In genomic region chr16:88754912-88755744, GRCh38 we compare ENCODE assay signal across 10 cellular contexts. TPM values are rescaled to one million over a fixed set of nuclear protein-coding genes. Genes with fewer than 3 reads are reported as not detected.
DNase-seq lines count a peak whose midpoint lies in the region; ATAC-seq, FAIRE-seq and TF ChIP-seq lines count a peak whose summit lies in the region.
"Had no signal": no experiment of that assay in that cellular context is flagged by ENCODE, and none has a peak within 500 bp of the region (broad histone marks: within the 10 kb centered on the region; RNA-seq: fewer than 3 reads in every experiment).

No MANE protein-coding gene starts in this region.

- no peak for TF ChIP-seq EP300 in suprapubic skin (IDR thresholded peaks at IDR 0.05)

- no peaks in the 10 kb centered on the region for H3K9me3 Mint-ChIP-seq in activated naive CD8-positive, alpha-beta T cell treated with anti-CD3 and anti-CD28 coated beads, Interleukin-2, amount 10 ng/mL, durations not matched to agents 7 days and 5 days
- no peaks in the 10 kb centered on the region for H3K9me3 Mint-ChIP-seq in activated naive CD8-positive, alpha-beta T cell treated with anti-CD3 and anti-CD28 coated beads, Interleukin-2, amount 50 U/mL, for 24 hours

- peak overlapping the region; percentile 10 for H3K27ac ChIP-seq in suprapubic skin
- H3K27ac ChIP-seq: gastrocnemius medialis had no signal

- H3K27me3 ChIP-seq in suprapubic skin, result no peaks in the 10 kb centered on the region

- H3K4me3 ChIP-seq in WI38 (ENCODE audit: low read depth, low read length) (peak overlapping the region; percentile 5; the same call in 1 of the 2 replicates), suprapubic skin (no peak overlapping the region)
- H3K4me3 ChIP-seq: gastrocnemius medialis had no signal

- peaks cover 5% of the 10 kb centered on the region for H3K36me3 ChIP-seq in suprapubic skin
- H3K36me3 ChIP-seq: gastrocnemius medialis had no signal

- peaks cover 30% of the 10 kb centered on the region for H3K4me1 ChIP-seq in suprapubic skin
- H3K4me1 ChIP-seq: gastrocnemius medialis had no signal

- H3K4me1 Mint-ChIP-seq in activated naive CD8-positive, alpha-beta T cell treated with anti-CD3 and anti-CD28 coated beads, Interleukin-2, amount 10 ng/mL, durations not matched to agents 7 days and 5 days, result peaks cover 11% of the 10 kb centered on the region
- peaks cover 7% of the 10 kb centered on the region for H3K4me1 Mint-ChIP-seq in activated naive CD8-positive, alpha-beta T cell treated with anti-CD3 and anti-CD28 coated beads, Interleukin-2, amount 50 U/mL, for 24 hours

- POLR2A ChIA-PET in activated naive CD8-positive, alpha-beta T cell treated with anti-CD3 and anti-CD28 coated beads, Interleukin-2, amount 10 ng/mL, durations not matched to agents 7 days and 5 days (lab: Charles Lee), result interaction anchor here (0.6 to 1.3 kb wide), 2 partner anchors 25 to 47 kb away, joined by 3 to 4 read pairs; no protein-coding TSS in a partner anchor

- TF ChIP-seq CTCF in WI38 (IDR thresholded peaks at IDR 0.05; ENCODE audit: low read depth, low read length) (peak; percentile 29; the same call in 1 of the 2 replicates), suprapubic skin (IDR thresholded peaks at IDR 0.05) (no peak)

- no peak for FAIRE-seq in HTR-8/SVneo (lab: Jason Lieb, UNC)

- H3K4me3 Mint-ChIP-seq in activated naive CD8-positive, alpha-beta T cell treated with anti-CD3 and anti-CD28 coated beads, Interleukin-2, amount 10 ng/mL, durations not matched to agents 7 days and 5 days, result no peak overlapping the region
- no peak overlapping the region for H3K4me3 Mint-ChIP-seq in activated naive CD8-positive, alpha-beta T cell treated with anti-CD3 and anti-CD28 coated beads, Interleukin-2, amount 50 U/mL, for 24 hours

- peak; percentile 31 for ATAC-seq in activated naive CD8-positive, alpha-beta T cell treated with anti-CD3 and anti-CD28 coated beads, Interleukin-2, amount 10 ng/mL, durations not matched to agents 7 days and 5 days (ENCODE audit: low read depth)
- ATAC-seq in activated naive CD8-positive, alpha-beta T cell treated with anti-CD3 and anti-CD28 coated beads, Interleukin-2, amount 50 U/mL, for 24 hours, result no peak
- ATAC-seq in HG03439 (IDR thresholded peaks at IDR 0.05; ENCODE audit: unreplicated experiment), result no peak
- ATAC-seq: gastrocnemius medialis had no signal

- TF ChIP-seq POLR2A in suprapubic skin (IDR thresholded peaks at IDR 0.05), result no peak

- H3K36me3 Mint-ChIP-seq in activated naive CD8-positive, alpha-beta T cell treated with anti-CD3 and anti-CD28 coated beads, Interleukin-2, amount 10 ng/mL, durations not matched to agents 7 days and 5 days, result peaks cover 4% of the 10 kb centered on the region
- no peaks in the 10 kb centered on the region for H3K36me3 Mint-ChIP-seq in activated naive CD8-positive, alpha-beta T cell treated with anti-CD3 and anti-CD28 coated beads, Interleukin-2, amount 50 U/mL, for 24 hours (ENCODE audit: low read depth)

- 33% methylated on average over 16 of the region's 42 CpGs for WGBS in suprapubic skin

- H3K27me3 Mint-ChIP-seq in activated naive CD8-positive, alpha-beta T cell treated with anti-CD3 and anti-CD28 coated beads, Interleukin-2, amount 10 ng/mL, durations not matched to agents 7 days and 5 days, result no peaks in the 10 kb centered on the region
- no peaks in the 10 kb centered on the region for H3K27me3 Mint-ChIP-seq in activated naive CD8-positive, alpha-beta T cell treated with anti-CD3 and anti-CD28 coated beads, Interleukin-2, amount 50 U/mL, for 24 hours

- H3K27ac Mint-ChIP-seq in activated naive CD8-positive, alpha-beta T cell treated with anti-CD3 and anti-CD28 coated beads, Interleukin-2, amount 10 ng/mL, durations not matched to agents 7 days and 5 days, result no peak overlapping the region
- no peak overlapping the region for H3K27ac Mint-ChIP-seq in activated naive CD8-positive, alpha-beta T cell treated with anti-CD3 and anti-CD28 coated beads, Interleukin-2, amount 50 U/mL, for 24 hours

- no peaks in the 10 kb centered on the region for H3K9me3 ChIP-seq in suprapubic skin
- H3K9me3 ChIP-seq: gastrocnemius medialis had no signal

- DNase-seq in activated naive CD8-positive, alpha-beta T cell treated with anti-CD3 and anti-CD28 coated beads, Interleukin-2, amount 10 ng/mL, durations not matched to agents 7 days and 5 days, result no peak
- no peak for DNase-seq in activated naive CD8-positive, alpha-beta T cell treated with anti-CD3 and anti-CD28 coated beads, Interleukin-2, amount 50 U/mL, for 24 hours
- peak; percentile 33 for DNase-seq in glomerular visceral epithelial cell (ENCODE audit: extremely low spot score)
- DNase-seq in suprapubic skin (ENCODE audit: low spot score in 2 of 2), result no peak
- DNase-seq in HTR-8/SVneo (ENCODE audit: insufficient read length, low spot score), result no peak
- no peak for DNase-seq in C1 segment of cervical spinal cord (lab: John Stamatoyannopoulos, UW)
- DNase-seq: gastrocnemius medialis, NCI-H1436 treated with DMSO at 0.1 percent for 48 hours had no signal

RNA-seq across cellular contexts. Expression of gene PIEZO1, which starts 29.9 kb away (rescaled TPM):
- 100 to 1,000 TPM; 206 to 220 TPM for total RNA-seq in activated naive CD8-positive, alpha-beta T cell treated with anti-CD3 and anti-CD28 coated beads, Interleukin-2, amount 10 ng/mL, durations not matched to agents 7 days and 5 days
- 100 to 1,000 TPM; 185 to 269 (median 224) TPM for total RNA-seq in suprapubic skin

RNA-seq across cellular contexts. Expression of gene CDT1, which starts 48.5 kb away (rescaled TPM):
- total RNA-seq in activated naive CD8-positive, alpha-beta T cell treated with anti-CD3 and anti-CD28 coated beads, Interleukin-2, amount 10 ng/mL, durations not matched to agents 7 days and 5 days, result 100 to 1,000 TPM; 135 to 140 TPM
- 10 to 100 TPM in 2 of 4 donors, 1 to 10 TPM in 2; 4.7 to 25.7 (median 10.7) TPM for total RNA-seq in suprapubic skin

RNA-seq across cellular contexts. Expression of gene CTU2, which starts 48.8 kb away (rescaled TPM):
- 10 to 100 TPM; 22.8 to 25.7 TPM for total RNA-seq in activated naive CD8-positive, alpha-beta T cell treated with anti-CD3 and anti-CD28 coated beads, Interleukin-2, amount 10 ng/mL, durations not matched to agents 7 days and 5 days
- total RNA-seq in suprapubic skin, result 10 to 100 TPM in 2 of 4 donors, 1 to 10 TPM in 2; 7.8 to 17.8 (median 10.9) TPM

RNA-seq across cellular contexts. Expression of gene RNF166, which starts 48.9 kb away (rescaled TPM):
- total RNA-seq in activated naive CD8-positive, alpha-beta T cell treated with anti-CD3 and anti-CD28 coated beads, Interleukin-2, amount 10 ng/mL, durations not matched to agents 7 days and 5 days, result 100 to 1,000 TPM; 227 to 229 TPM
- 10 to 100 TPM; 12.4 to 15.8 (median 14.6) TPM for total RNA-seq in suprapubic skin

RNA-seq across cellular contexts. Expression of gene APRT, which starts 56.6 kb away (rescaled TPM):
- 100 to 1,000 TPM; 124 to 139 TPM for total RNA-seq in activated naive CD8-positive, alpha-beta T cell treated with anti-CD3 and anti-CD28 coated beads, Interleukin-2, amount 10 ng/mL, durations not matched to agents 7 days and 5 days
- total RNA-seq in suprapubic skin, result 100 to 1,000 TPM; 122 to 382 (median 250) TPM

Comparison
In these comparisons a context has a peak if more than half of its experiments do, and no peak if none do; other contexts are left out.
1. RNA of gene CDT1, which starts 48.5 kb away (total RNA-seq): 135 to 140 TPM in activated naive CD8-positive, alpha-beta T cell treated with anti-CD3 and anti-CD28 coated beads, Interleukin-2, amount 10 ng/mL, durations not matched to agents 7 days and 5 days; 4.7 to 25.7 TPM in suprapubic skin; every median in the first group is over 4 times any median in the second.